In genomic region chr16:87392823-87393679, GRCh38 we compare ENCODE assay signal across 8 cellular contexts. TPM values are rescaled to one million over a fixed set of nuclear protein-coding genes. Genes with fewer than 3 reads are reported as not detected.
DNase-seq lines count a peak whose midpoint lies in the region; ATAC-seq and TF ChIP-seq lines count a peak whose summit lies in the region.

No MANE protein-coding gene starts in this region.

- TF ChIP-seq CTCF in epithelial cell of proximal tubule (conservative IDR thresholded peaks at IDR 0.05; ENCODE audit: low read depth, low read length) (peak; percentile 25), suprapubic skin (IDR thresholded peaks at IDR 0.05) (no peak)

- under 1% methylated on average over 30 of the region's 53 CpGs for WGBS in suprapubic skin

- peaks cover 53% of the 10 kb centered on the region for H3K4me1 ChIP-seq in suprapubic skin

- TF ChIP-seq EP300 in suprapubic skin (IDR thresholded peaks at IDR 0.05), result no peak

- H3K9me3 ChIP-seq in suprapubic skin, result no peaks in the 10 kb centered on the region

- ATAC-seq in GM19463 (IDR thresholded peaks at IDR 0.05; ENCODE audit: unreplicated experiment), result no peak

- no peaks in the 10 kb centered on the region for H3K27me3 ChIP-seq in suprapubic skin

- no peaks in the 10 kb centered on the region for H3K36me3 ChIP-seq in suprapubic skin

- TF ChIP-seq POLR2A in suprapubic skin (IDR thresholded peaks at IDR 0.05), result no peak

- H3K27ac ChIP-seq in suprapubic skin, result peak overlapping the region; percentile 98

- H3K4me3 ChIP-seq in epithelial cell of proximal tubule (ENCODE audit: low read depth, low read length), result peak overlapping the region; percentile 72
- H3K4me3 ChIP-seq in suprapubic skin, result peak overlapping the region; percentile 89

- DNase-seq in NCI-H345 (lab: John Stamatoyannopoulos, UW), result peak; percentile 13
- DNase-seq in NCI-H345 treated with DMSO at 0.1 percent for 48 hours (lab: John Stamatoyannopoulos, UW; ENCODE audit: unreplicated experiment), result no peak
- peak; percentile 21 to 37 for DNase-seq in Kasumi-1 (lab: John Stamatoyannopoulos, UW)
- peak; percentile 75 for DNase-seq in activated CD8-positive, alpha-beta memory T cell treated with anti-CD3 and anti-CD28 coated beads for 24 hours
- DNase-seq in epithelial cell of proximal tubule (ENCODE audit: low read depth), result no peak
- peak; percentile 34 for DNase-seq in mucosa of gallbladder (ENCODE audit: low spot score)
- DNase-seq in suprapubic skin (ENCODE audit: low spot score in 2 of 2), result peak in 1 of 2 donors; percentile 88

RNA-seq across cellular contexts. Expression of gene MAP1LC3B, which starts 0.9 kb away (rescaled TPM):
- 39.3 and 39.5 TPM in 2 replicates for total RNA-seq in epithelial cell of proximal tubule
- 55.9 TPM for total RNA-seq in mucosa of gallbladder
- 10 to 100 TPM; 57.8 to 82.0 (median 71.3) TPM for total RNA-seq in suprapubic skin

RNA-seq across cellular contexts. Expression of gene FBXO31, which starts 9.5 kb away (rescaled TPM):
- total RNA-seq in epithelial cell of proximal tubule, result 14.8 and 18.0 TPM in 2 replicates
- 36.7 TPM for total RNA-seq in mucosa of gallbladder
- 10 to 100 TPM; 39.9 to 89.3 (median 53.6) TPM for total RNA-seq in suprapubic skin

Comparison
In these comparisons a context has a peak if more than half of its experiments do, and no peak if none do; other contexts are left out.
1. DNase-seq: peak in NCI-H345 (single experiment), Kasumi-1 (2 of 2), activated CD8-positive, alpha-beta memory T cell treated with anti-CD3 and anti-CD28 coated beads for 24 hours (single experiment) and mucosa of gallbladder (single experiment); none in NCI-H345 treated with DMSO at 0.1 percent for 48 hours (single experiment) and epithelial cell of proximal tubule (single experiment).